In genomic region chr21:42309753-42310213, GRCh38 we compare ENCODE assay signal across 9 cellular contexts. TPM values are rescaled to one million over a fixed set of nuclear protein-coding genes. Genes with fewer than 3 reads are reported as not detected.
DNase-seq lines count a peak whose midpoint lies in the region.
"Had no signal": no experiment of that assay in that cellular context is flagged by ENCODE, and none has a peak within 500 bp of the region (broad histone marks: within the 10 kb centered on the region; RNA-seq: fewer than 3 reads in every experiment).

No MANE protein-coding gene starts in this region.

- no peaks in the 10 kb centered on the region for H3K36me3 ChIP-seq in effector memory CD4-positive, alpha-beta T cell (ENCODE audit: control insufficient read depth, insufficient read depth, low read length)
- H3K36me3 ChIP-seq in mesendoderm (ENCODE audit: control insufficient read depth, insufficient read depth, low read length), result no peaks in the 10 kb centered on the region

- H3K23ac ChIP-seq in mesendoderm (ENCODE audit: low read length), result no peak overlapping the region

- H3K4me3 ChIP-seq in effector memory CD4-positive, alpha-beta T cell (ENCODE audit: insufficient read depth, low read depth, low read length, poor library complexity, severe bottlenecking), result no peak overlapping the region
- no peak overlapping the region for H3K4me3 ChIP-seq in mesendoderm (ENCODE audit: low read length)

- H3K79me1 ChIP-seq in mesendoderm (ENCODE audit: low read length), result no peaks in the 10 kb centered on the region

- no peaks in the 10 kb centered on the region for H3K9me3 Mint-ChIP-seq in activated CD4-positive, alpha-beta memory T cell treated with anti-CD3 and anti-CD28 coated beads, Interleukin-2, amount 10 ng/mL, durations not matched to agents 7 days and 5 days

- no peak overlapping the region for H4K5ac ChIP-seq in mesendoderm (ENCODE audit: low read length)

- H3K27ac ChIP-seq in effector memory CD4-positive, alpha-beta T cell (ENCODE audit: insufficient read depth, low read length, poor library complexity, severe bottlenecking), result no peak overlapping the region
- no peak overlapping the region for H3K27ac ChIP-seq in mesendoderm (ENCODE audit: low read depth, low read length)

- CTCF ChIA-PET in activated CD4-positive, alpha-beta memory T cell treated with anti-CD3 and anti-CD28 coated beads, Interleukin-2, amount 10 ng/mL, durations not matched to agents 7 days and 5 days (lab: Charles Lee), result interaction anchor here (0.6 to 2.7 kb wide), 23 partner anchors 9 to 425 kb away, joined by 3 to 15 read pairs (median 3); partner anchors contain the start of gene UBASH3A

- no peak overlapping the region for H2AK5ac ChIP-seq in mesendoderm (ENCODE audit: low read length)

- POLR2A ChIA-PET in activated CD4-positive, alpha-beta memory T cell treated with anti-CD3 and anti-CD28 coated beads, Interleukin-2, amount 10 ng/mL, durations not matched to agents 7 days and 5 days (lab: Charles Lee), result interaction anchor here (1.2 kb wide), 1 partner anchor 95 kb away, joined by 3 read pairs; no protein-coding TSS in a partner anchor

- peak overlapping the region; percentile 1 for H3K4me2 ChIP-seq in mesendoderm (ENCODE audit: low read length)

- H3K4me1 Mint-ChIP-seq in activated CD4-positive, alpha-beta memory T cell treated with anti-CD3 and anti-CD28 coated beads, Interleukin-2, amount 10 ng/mL, durations not matched to agents 7 days and 5 days, result peaks cover 3% of the 10 kb centered on the region

- no peaks in the 10 kb centered on the region for H3K36me3 Mint-ChIP-seq in activated CD4-positive, alpha-beta memory T cell treated with anti-CD3 and anti-CD28 coated beads, Interleukin-2, amount 10 ng/mL, durations not matched to agents 7 days and 5 days (ENCODE audit: low read depth)

- H3K18ac ChIP-seq in mesendoderm (ENCODE audit: low read length), result no peak overlapping the region

- H3K56ac ChIP-seq in mesendoderm (ENCODE audit: low read length), result no peak overlapping the region

- H3K9me3 ChIP-seq in effector memory CD4-positive, alpha-beta T cell (ENCODE audit: control insufficient read depth, low read length), result no peaks in the 10 kb centered on the region

- no peak overlapping the region for H3K4me3 Mint-ChIP-seq in activated CD4-positive, alpha-beta memory T cell treated with anti-CD3 and anti-CD28 coated beads, Interleukin-2, amount 10 ng/mL, durations not matched to agents 7 days and 5 days

- peak overlapping the region; percentile 1 for H3K9ac ChIP-seq in mesendoderm (ENCODE audit: low read length)

- H3K27ac Mint-ChIP-seq in activated CD4-positive, alpha-beta memory T cell treated with anti-CD3 and anti-CD28 coated beads, Interleukin-2, amount 10 ng/mL, durations not matched to agents 7 days and 5 days, result no peak overlapping the region

- H3K27me3 Mint-ChIP-seq in activated CD4-positive, alpha-beta memory T cell treated with anti-CD3 and anti-CD28 coated beads, Interleukin-2, amount 10 ng/mL, durations not matched to agents 7 days and 5 days, result peaks cover 16% of the 10 kb centered on the region

- H3K27me3 ChIP-seq in effector memory CD4-positive, alpha-beta T cell (replicated peaks; ENCODE audit: control insufficient read depth, insufficient read depth, low read length, poor library complexity, severe bottlenecking), result no peaks in the 10 kb centered on the region
- H3K27me3 ChIP-seq in mesendoderm (ENCODE audit: insufficient read depth, low read length, poor library complexity), result no peaks in the 10 kb centered on the region

- DNase-seq in SIG-M5 treated with dmso at 0.1 percent for 504 hours (lab: John Stamatoyannopoulos, UW; ENCODE audit: unreplicated experiment) (peak; percentile 43), SIG-M5 (lab: John Stamatoyannopoulos, UW) (no peak), NCI-H226 (peak; percentile 9), mesendoderm (peak; percentile 78), DMS114 treated with DMSO at 0.1 percent for 48 hours (lab: John Stamatoyannopoulos, UW; ENCODE audit: unreplicated experiment) (no peak)
- DNase-seq in activated CD4-positive, alpha-beta memory T cell treated with anti-CD3 and anti-CD28 coated beads, Interleukin-2, amount 10 ng/mL, durations not matched to agents 7 days and 5 days, result peak; percentile 76
- DNase-seq in effector memory CD4-positive, alpha-beta T cell, result peak; percentile 34 to 47 (median 37)
- DNase-seq in stimulated activated CD8-positive, alpha-beta memory T cell treated with anti-CD3 and anti-CD28 coated beads, Interleukin-4, amount 100 ng/mL, for 4 hours (ENCODE audit: low read depth in 2 of 2, low spot score in 1 of 2), result peak; percentile 28 to 63

- no peak overlapping the region for H2BK5ac ChIP-seq in mesendoderm (ENCODE audit: low read length)

- no peak overlapping the region for H3K4ac ChIP-seq in mesendoderm (ENCODE audit: low read depth, low read length)

- H4K8ac ChIP-seq in mesendoderm (ENCODE audit: low read depth, low read length), result no peak overlapping the region

- no peak overlapping the region for H2BK120ac ChIP-seq in mesendoderm (ENCODE audit: low read depth, low read length)

- H2BK15ac ChIP-seq in mesendoderm (replicated peaks; ENCODE audit: low read depth), result no peak overlapping the region

- no CpG with 5 or more reads among the region's 22 CpGs for WGBS in mesendoderm (ENCODE audit: extremely low coverage, insufficient coverage, low lambda C conversion rate)

- no peaks in the 10 kb centered on the region for H3K4me1 ChIP-seq in effector memory CD4-positive, alpha-beta T cell (ENCODE audit: control insufficient read depth, insufficient read depth, low read length, poor library complexity, severe bottlenecking)
- H3K4me1 ChIP-seq in mesendoderm (ENCODE audit: control insufficient read depth, low read depth, low read length), result peaks cover 2% of the 10 kb centered on the region

- no peaks in the 10 kb centered on the region for H3K79me2 ChIP-seq in mesendoderm (ENCODE audit: control insufficient read depth, insufficient read depth, low read length)

RNA-seq across cellular contexts. Expression of gene TFF3, which starts 5.4 kb away (rescaled TPM):
- total RNA-seq in activated CD4-positive, alpha-beta memory T cell treated with anti-CD3 and anti-CD28 coated beads, Interleukin-2, amount 10 ng/mL, durations not matched to agents 7 days and 5 days, result not detected
- polyA plus RNA-seq in mesendoderm (2013, experiment 1 of 2), result 1.2 TPM
- 0.78 TPM for polyA plus RNA-seq in mesendoderm (2013, experiment 2 of 2)

RNA-seq across cellular contexts. Expression of gene TFF2, which starts 41.0 kb away (rescaled TPM):
- total RNA-seq in activated CD4-positive, alpha-beta memory T cell treated with anti-CD3 and anti-CD28 coated beads, Interleukin-2, amount 10 ng/mL, durations not matched to agents 7 days and 5 days, result not detected
- not detected for polyA plus RNA-seq in mesendoderm (2013, experiment 1 of 2)
- polyA plus RNA-seq in mesendoderm (2013, experiment 2 of 2), result 0.06 TPM
- total RNA-seq: skeletal muscle tissue had no signal

RNA-seq across cellular contexts. Expression of gene TFF1, which starts 56.6 kb away (rescaled TPM):
- total RNA-seq in activated CD4-positive, alpha-beta memory T cell treated with anti-CD3 and anti-CD28 coated beads, Interleukin-2, amount 10 ng/mL, durations not matched to agents 7 days and 5 days, result not detected
- polyA plus RNA-seq in mesendoderm (2013, experiment 1 of 2), result not detected
- not detected for polyA plus RNA-seq in mesendoderm (2013, experiment 2 of 2)
- total RNA-seq: skeletal muscle tissue had no signal

Comparison
In these comparisons a context has a peak if more than half of its experiments do, and no peak if none do; other contexts are left out.
1. DNase-seq: peak in SIG-M5 treated with dmso at 0.1 percent for 504 hours (single experiment), NCI-H226 (single experiment), activated CD4-positive, alpha-beta memory T cell treated with anti-CD3 and anti-CD28 coated beads, Interleukin-2, amount 10 ng/mL, durations not matched to agents 7 days and 5 days (single experiment), effector memory CD4-positive, alpha-beta T cell (3 of 3), mesendoderm (single experiment) and stimulated activated CD8-positive, alpha-beta memory T cell treated with anti-CD3 and anti-CD28 coated beads, Interleukin-4, amount 100 ng/mL, for 4 hours (2 of 2); none in SIG-M5 (single experiment) and DMS114 treated with DMSO at 0.1 percent for 48 hours (single experiment).